14 cellular contexts compared by ENCODE assay signal in genomic region chr17:61457226-61457983, GRCh38. TPM values are rescaled to one million over a fixed set of nuclear protein-coding genes. Genes with fewer than 3 reads are reported as not detected.
DNase-seq lines count a peak whose midpoint lies in the region; ATAC-seq and TF ChIP-seq lines count a peak whose summit lies in the region.
"Had no signal": no experiment of that assay in that cellular context is flagged by ENCODE, and none has a peak within 500 bp of the region (broad histone marks: within the 10 kb centered on the region; RNA-seq: fewer than 3 reads in every experiment).

No MANE protein-coding gene starts in this region.

- no peaks in the 10 kb centered on the region for H3K9me3 Mint-ChIP-seq in activated CD8-positive, alpha-beta memory T cell treated with anti-CD3 and anti-CD28 coated beads, Interleukin-2, amount 10 ng/mL, durations not matched to agents 7 days and 5 days (ENCODE audit: low read depth)

- H3K4me3 ChIP-seq in heart right ventricle (peak overlapping the region in 8 of 10 donors; percentile 6 to 43 (median 30)), psoas muscle (peak overlapping the region; percentile 18)

- no peak overlapping the region for H3K27ac ChIP-seq in heart right ventricle
- H3K27ac ChIP-seq in psoas muscle = no peak overlapping the region
- H3K27ac ChIP-seq: 22Rv1, epithelial cell of prostate had no signal

- H3K9me3 ChIP-seq in heart right ventricle (no peaks in the 10 kb centered on the region), psoas muscle (no peaks in the 10 kb centered on the region)

- CTCF ChIA-PET in activated CD8-positive, alpha-beta memory T cell treated with anti-CD3 and anti-CD28 coated beads, Interleukin-2, amount 10 ng/mL, durations not matched to agents 7 days and 5 days (lab: Charles Lee) = no interaction called here

- H3K4me1 ChIP-seq in heart right ventricle (peaks cover 0 to 36% (median 20%) of the 10 kb centered on the region in 9 donors), psoas muscle (no peaks in the 10 kb centered on the region)

- 3 to 5% methylated on average over 39 of the region's 39 CpGs for WGBS in heart right ventricle, 2 donors
- 18 to 26% (median 25%) methylated on average over 39 of the region's 39 CpGs for WGBS in psoas muscle, 3 donors

- no peak overlapping the region for H3K4me3 Mint-ChIP-seq in activated CD8-positive, alpha-beta memory T cell treated with anti-CD3 and anti-CD28 coated beads, Interleukin-2, amount 10 ng/mL, durations not matched to agents 7 days and 5 days

- H3K36me3 ChIP-seq in heart right ventricle (no peaks in the 10 kb centered on the region), psoas muscle (ENCODE audit: insufficient read depth in 1 of 2, low read depth in 1 of 2) (no peaks in the 10 kb centered on the region)

- no peak for TF ChIP-seq CTCF in heart right ventricle (IDR thresholded peaks at IDR 0.05)
- TF ChIP-seq CTCF in psoas muscle (IDR thresholded peaks at IDR 0.05) = no peak

- H3K4me1 Mint-ChIP-seq in activated CD8-positive, alpha-beta memory T cell treated with anti-CD3 and anti-CD28 coated beads, Interleukin-2, amount 10 ng/mL, durations not matched to agents 7 days and 5 days = peaks cover 17% of the 10 kb centered on the region

- no peak overlapping the region for H3K27ac Mint-ChIP-seq in activated CD8-positive, alpha-beta memory T cell treated with anti-CD3 and anti-CD28 coated beads, Interleukin-2, amount 10 ng/mL, durations not matched to agents 7 days and 5 days

- H3K27me3 ChIP-seq in heart right ventricle (peaks cover 32 to 100% (median 100%) of the 10 kb centered on the region in 7 donors), psoas muscle (ENCODE audit: insufficient read depth in 3 of 3, low read length in 2 of 3) (peaks cover 0 to 93% (median 49%) of the 10 kb centered on the region in 3 donors)

- ATAC-seq in activated CD8-positive, alpha-beta memory T cell treated with anti-CD3 and anti-CD28 coated beads, Interleukin-2, amount 10 ng/mL, durations not matched to agents 7 days and 5 days = no peak
- no peak for ATAC-seq in heart right ventricle
- ATAC-seq in psoas muscle = no peak
- no peak for ATAC-seq in HG02763 (IDR thresholded peaks at IDR 0.05; ENCODE audit: unreplicated experiment)
- no peak for ATAC-seq in HG03196 (IDR thresholded peaks at IDR 0.05; ENCODE audit: unreplicated experiment)
- ATAC-seq: SK-N-SH treated with all-trans-retinoic acid at 6 μM for 48 hours had no signal

- peaks cover 3% of the 10 kb centered on the region for H3K36me3 Mint-ChIP-seq in activated CD8-positive, alpha-beta memory T cell treated with anti-CD3 and anti-CD28 coated beads, Interleukin-2, amount 10 ng/mL, durations not matched to agents 7 days and 5 days

- intact Hi-C loops in heart right ventricle (cut with DNase I) (no loop called here), psoas muscle (cut with DNase I) (no loop called here)

- H3K27me3 Mint-ChIP-seq in activated CD8-positive, alpha-beta memory T cell treated with anti-CD3 and anti-CD28 coated beads, Interleukin-2, amount 10 ng/mL, durations not matched to agents 7 days and 5 days = peaks cover 93% of the 10 kb centered on the region

- DNase-seq in DMS53 (lab: John Stamatoyannopoulos, UW) (peak; percentile 33), DMS53 treated with DMSO at 0.1 percent for 48 hours (lab: John Stamatoyannopoulos, UW; ENCODE audit: unreplicated experiment) (no peak), heart right ventricle (no peak), psoas muscle (no peak)
- peak; percentile 27 for DNase-seq in activated CD8-positive, alpha-beta memory T cell treated with anti-CD3 and anti-CD28 coated beads, Interleukin-2, amount 10 ng/mL, durations not matched to agents 7 days and 5 days
- DNase-seq in stimulated activated CD4-positive, alpha-beta T cell treated with anti-CD3 and anti-CD28 coated beads, Interleukin-2, amount 100 ng/mL, for 48 hours = no peak
- DNase-seq: NCI-H2171 had no signal

RNA-seq across cellular contexts. Expression of gene TBX4, which starts 5.2 kb away (rescaled TPM):
- not detected for total RNA-seq in activated CD8-positive, alpha-beta memory T cell treated with anti-CD3 and anti-CD28 coated beads, Interleukin-2, amount 10 ng/mL, durations not matched to agents 7 days and 5 days
- total RNA-seq in heart right ventricle = not detected
- polyA plus RNA-seq in heart right ventricle = under 1 TPM in 1 of 2 donors, not detected in 1; 0.03 TPM
- total RNA-seq in psoas muscle = under 1 TPM in 1 of 4 donors, not detected in 3; 0.22 TPM
- polyA plus RNA-seq in psoas muscle = not detected
- total RNA-seq: HT-29, temporal lobe had no signal

RNA-seq across cellular contexts. Expression of gene TBX2, which starts 57.8 kb away (rescaled TPM):
- not detected for total RNA-seq in activated CD8-positive, alpha-beta memory T cell treated with anti-CD3 and anti-CD28 coated beads, Interleukin-2, amount 10 ng/mL, durations not matched to agents 7 days and 5 days
- 10 to 100 TPM in 5 of 10 donors, 1 to 10 TPM in 5; 4.6 to 21.8 (median 10.0) TPM for total RNA-seq in heart right ventricle
- 10 to 100 TPM; 13.4 to 31.1 TPM for polyA plus RNA-seq in heart right ventricle
- 1 to 10 TPM; 6.3 to 8.7 (median 8.7) TPM for total RNA-seq in psoas muscle
- polyA plus RNA-seq in psoas muscle = 1 to 10 TPM; 3.5 to 5.2 (median 5.1) TPM

Comparison
In these comparisons a context has a peak if more than half of its experiments do, and no peak if none do; other contexts are left out.
1. DNase-seq: peak in DMS53 (single experiment) and activated CD8-positive, alpha-beta memory T cell treated with anti-CD3 and anti-CD28 coated beads, Interleukin-2, amount 10 ng/mL, durations not matched to agents 7 days and 5 days (single experiment); none in DMS53 treated with DMSO at 0.1 percent for 48 hours (single experiment), heart right ventricle (0 of 2), psoas muscle (0 of 2) and stimulated activated CD4-positive, alpha-beta T cell treated with anti-CD3 and anti-CD28 coated beads, Interleukin-2, amount 100 ng/mL, for 48 hours (0 of 2).
2. RNA of gene TBX2, which starts 57.8 kb away (total RNA-seq): 4.6 to 21.8 TPM in heart right ventricle and 6.3 to 8.7 TPM in psoas muscle; not detected in activated CD8-positive, alpha-beta memory T cell treated with anti-CD3 and anti-CD28 coated beads, Interleukin-2, amount 10 ng/mL, durations not matched to agents 7 days and 5 days; every median in the first group is over 4 times any median in the second.